8 cellular contexts compared by ENCODE assay signal in genomic region chr4:151031831-151032605, GRCh38. TPM values are rescaled to one million over a fixed set of nuclear protein-coding genes. Genes with fewer than 3 reads are reported as not detected.
DNase-seq lines count a peak whose midpoint lies in the region; ATAC-seq, FAIRE-seq and TF ChIP-seq lines count a peak whose summit lies in the region.

No MANE protein-coding gene starts in this region.

- no peak overlapping the region for H3K27ac ChIP-seq in foreskin keratinocyte
- H3K27ac ChIP-seq in thyroid gland, result no peak overlapping the region

- intact Hi-C loops in thyroid gland (cut with DNase I), result no loop called here

- FAIRE-seq in GM12892 (lab: Jason Lieb, UNC), result peak; percentile 76

- H3K9me3 ChIP-seq in thyroid gland, result no peaks in the 10 kb centered on the region

- H3K27me3 ChIP-seq in foreskin keratinocyte (no peaks in the 10 kb centered on the region), thyroid gland (no peaks in the 10 kb centered on the region)

- H3K4me1 Mint-ChIP-seq in T-helper 2 cell treated with Interferon-gamma antibody and Interleukin-4, amounts not matched to agents 5 μg/mL and 100 μg/mL, for 36 hours (ENCODE audit: low read depth), result peaks cover 15% of the 10 kb centered on the region

- H3K4me1 ChIP-seq in foreskin keratinocyte (peaks cover 6% of the 10 kb centered on the region), thyroid gland (no peaks in the 10 kb centered on the region)

- no peaks in the 10 kb centered on the region for H3K36me3 Mint-ChIP-seq in T-helper 2 cell treated with Interferon-gamma antibody and Interleukin-4, amounts not matched to agents 5 μg/mL and 100 μg/mL, for 36 hours (ENCODE audit: low read depth)

- peak overlapping the region; percentile 41 for H3K27ac Mint-ChIP-seq in T-helper 2 cell treated with Interferon-gamma antibody and Interleukin-4, amounts not matched to agents 5 μg/mL and 100 μg/mL, for 36 hours

- TF ChIP-seq CTCF in foreskin keratinocyte (conservative IDR thresholded peaks at IDR 0.05) (no peak), thyroid gland (IDR thresholded peaks at IDR 0.05) (no peak)

- no peaks in the 10 kb centered on the region for H3K27me3 Mint-ChIP-seq in T-helper 2 cell treated with Interferon-gamma antibody and Interleukin-4, amounts not matched to agents 5 μg/mL and 100 μg/mL, for 36 hours (ENCODE audit: low read depth)

- DNase-seq in GM12892 (ENCODE audit: insufficient read length) (no peak), foreskin keratinocyte (peak; percentile 46 to 81), midbrain (lab: John Stamatoyannopoulos, UW) (no peak), thyroid gland (no peak), NCI-H128 (lab: John Stamatoyannopoulos, UW; ENCODE audit: unreplicated experiment) (no peak), GM19238 (ENCODE audit: insufficient read length, low spot score) (no peak)
- DNase-seq in T-helper 2 cell treated with Interferon-gamma antibody and Interleukin-4, amounts not matched to agents 5 μg/mL and 100 μg/mL, for 36 hours (ENCODE audit: low spot score), result peak; percentile 26

- peak; percentile 80 for ATAC-seq in HG02610 (IDR thresholded peaks at IDR 0.05; ENCODE audit: unreplicated experiment)
- ATAC-seq in foreskin keratinocyte, result peak; percentile 97

- H3K36me3 ChIP-seq in thyroid gland, result no peaks in the 10 kb centered on the region

- no peaks in the 10 kb centered on the region for H3K9me3 Mint-ChIP-seq in T-helper 2 cell treated with Interferon-gamma antibody and Interleukin-4, amounts not matched to agents 5 μg/mL and 100 μg/mL, for 36 hours

- H3K4me3 Mint-ChIP-seq in T-helper 2 cell treated with Interferon-gamma antibody and Interleukin-4, amounts not matched to agents 5 μg/mL and 100 μg/mL, for 36 hours, result peak overlapping the region; percentile 68

- no peak for TF ChIP-seq POLR2A in GM12892 (IDR thresholded peaks at IDR 0.05; ENCODE audit: low read depth, low read length)
- TF ChIP-seq POLR2A in thyroid gland (IDR thresholded peaks at IDR 0.05), result no peak

- 80 to 86% methylated on average over 12 of the region's 12 CpGs for WGBS in thyroid gland, 2 donors

- no peak overlapping the region for H3K4me3 ChIP-seq in thyroid gland (replicated peaks in 1 of 3)

RNA-seq across cellular contexts. Expression of gene LRBA, which starts 16.9 kb away (rescaled TPM):
- 33.9 TPM for polyA plus RNA-seq in GM12892 (2012; ENCODE audit: missing spikeins)
- total RNA-seq in foreskin keratinocyte, result 40.1 and 44.1 TPM in 2 replicates
- 10.2 and 11.6 TPM in 2 replicates for polyA plus RNA-seq in foreskin keratinocyte
- 100 to 1,000 TPM in 3 of 4 donors, 10 to 100 TPM in 1; 98.9 to 127 (median 113) TPM for total RNA-seq in thyroid gland

Comparison
In these comparisons a context has a peak if more than half of its experiments do, and no peak if none do; other contexts are left out.
1. DNase-seq: peak in T-helper 2 cell treated with Interferon-gamma antibody and Interleukin-4, amounts not matched to agents 5 μg/mL and 100 μg/mL, for 36 hours (single experiment) and foreskin keratinocyte (2 of 2); none in GM12892 (single experiment), midbrain (single experiment), thyroid gland (0 of 2), NCI-H128 (single experiment) and GM19238 (single experiment).